In genomic region chr22:22509912-22510311, GRCh38 we compare ENCODE assay signal across 6 cellular contexts. TPM values are rescaled to one million over a fixed set of nuclear protein-coding genes. Genes with fewer than 3 reads are reported as not detected.
"Had no signal": no experiment of that assay in that cellular context is flagged by ENCODE, and none has a peak within 500 bp of the region (broad histone marks: within the 10 kb centered on the region; RNA-seq: fewer than 3 reads in every experiment).

No MANE protein-coding gene starts in this region.

RNA-seq across cellular contexts. Expression of gene ZNF280A, which starts 10.2 kb away (rescaled TPM):
- total RNA-seq: activated CD4-positive, alpha-beta memory T cell treated with anti-CD3 and anti-CD28 coated beads for 36 hours; activated CD4-positive, alpha-beta T cell treated with anti-CD3 and anti-CD28 coated beads, Interleukin-2, amount 10 ng/mL, durations not matched to agents 7 days and 5 days; activated T-cell treated with anti-CD3 and anti-CD28 coated beads, Interleukin-2, amount 50 U/mL, for 4 hours; cardiac muscle cell; Right ventricle myocardium inferior had no signal
- polyA plus RNA-seq: cardiac muscle cell had no signal

RNA-seq across cellular contexts. Expression of gene PRAME, which starts 49.2 kb away (rescaled TPM):
- total RNA-seq: activated CD4-positive, alpha-beta memory T cell treated with anti-CD3 and anti-CD28 coated beads for 36 hours; activated CD4-positive, alpha-beta T cell treated with anti-CD3 and anti-CD28 coated beads, Interleukin-2, amount 10 ng/mL, durations not matched to agents 7 days and 5 days; astrocyte; cardiac muscle cell; Right ventricle myocardium inferior had no signal
- polyA plus RNA-seq: cardiac muscle cell had no signal
